ENCODE assay signal across 2 cellular contexts in genomic region chr7:135726911-135727673, GRCh38.
TF ChIP-seq lines count a peak whose summit lies in the region.

No MANE protein-coding gene starts in this region.

TF ChIP-seq in IMR-90, 13 proteins besides CTCF, POLR2A, EP300 and RAD21:
- no peak for TF ChIP-seq RFX5 (IDR thresholded peaks at IDR 0.05; ENCODE audit: low read depth, low read length)
- no peak for TF ChIP-seq CHD1 (IDR thresholded peaks at IDR 0.05; ENCODE audit: low read depth, low read length)
- no peak for TF ChIP-seq RCOR1 (IDR thresholded peaks at IDR 0.05; ENCODE audit: insufficient replicate concordance, low read length)
- no peak for TF ChIP-seq NFE2L2 (IDR thresholded peaks at IDR 0.05; ENCODE audit: low read depth, low read length)
- TF ChIP-seq SMC3 (IDR thresholded peaks at IDR 0.05; ENCODE audit: low read depth, low read length), result no peak
- TF ChIP-seq CEBPB (IDR thresholded peaks at IDR 0.05; ENCODE audit: low read depth, low read length), result no peak
- no peak for TF ChIP-seq MAFK (IDR thresholded peaks at IDR 0.05; ENCODE audit: low read depth, low read length)
- no peak for TF ChIP-seq MAZ (IDR thresholded peaks at IDR 0.05; ENCODE audit: borderline replicate concordance, low read depth, low read length)
- no peak for TF ChIP-seq USF2 (IDR thresholded peaks at IDR 0.05; ENCODE audit: low read depth, low read length)
- no peak for TF ChIP-seq MXI1 (IDR thresholded peaks at IDR 0.05; ENCODE audit: borderline replicate concordance, low read depth, low read length)
- no peak for TF ChIP-seq ELK1 (IDR thresholded peaks at IDR 0.05; ENCODE audit: borderline replicate concordance, low read depth, low read length)
- no peak for TF ChIP-seq BHLHE40 (IDR thresholded peaks at IDR 0.05; ENCODE audit: low read depth, low read length)
- TF ChIP-seq FOS (IDR thresholded peaks at IDR 0.05; ENCODE audit: low read depth, low read length), result no peak

TF ChIP-seq in H1, 55 proteins besides CTCF, POLR2A, EP300 and RAD21:
- TF ChIP-seq SP2 (IDR thresholded peaks at IDR 0.05; ENCODE audit: low read length) (no peak), PHF8 (conservative IDR thresholded peaks at IDR 0.05; ENCODE audit: low read depth, low read length) (no peak), NRF1 (IDR thresholded peaks at IDR 0.05; ENCODE audit: low read depth, low read length) (no peak), KDM5A (IDR thresholded peaks at IDR 0.05; ENCODE audit: low read length) (no peak), ASH2L (IDR thresholded peaks at IDR 0.05; ENCODE audit: low read length) (no peak), CHD2 (IDR thresholded peaks at IDR 0.05; ENCODE audit: low read length) (no peak), EZH2 (IDR thresholded peaks at IDR 0.05; ENCODE audit: low read depth, low read length, severe bottlenecking) (no peak), JUND (IDR thresholded peaks at IDR 0.05; ENCODE audit: low read length) (no peak), EGR1 (IDR thresholded peaks at IDR 0.05; ENCODE audit: borderline replicate concordance, low read depth, low read length) (no peak), HDAC2 (IDR thresholded peaks at IDR 0.05; ENCODE audit: borderline replicate concordance in 1 of 2, low read depth in 2 of 2, low read length in 2 of 2) (no peak), KDM4A (IDR thresholded peaks at IDR 0.05; ENCODE audit: low read depth, low read length, severe bottlenecking) (no peak), TCF12 (IDR thresholded peaks at IDR 0.05; ENCODE audit: low read depth, low read length) (no peak), GTF2F1 (IDR thresholded peaks at IDR 0.05; ENCODE audit: borderline replicate concordance, low read depth, low read length) (no peak)
TF ChIP-seq in H1: peak in this region for 0.
